ENCODE assay signal across 2 cellular contexts in the genomic region with DNA sequence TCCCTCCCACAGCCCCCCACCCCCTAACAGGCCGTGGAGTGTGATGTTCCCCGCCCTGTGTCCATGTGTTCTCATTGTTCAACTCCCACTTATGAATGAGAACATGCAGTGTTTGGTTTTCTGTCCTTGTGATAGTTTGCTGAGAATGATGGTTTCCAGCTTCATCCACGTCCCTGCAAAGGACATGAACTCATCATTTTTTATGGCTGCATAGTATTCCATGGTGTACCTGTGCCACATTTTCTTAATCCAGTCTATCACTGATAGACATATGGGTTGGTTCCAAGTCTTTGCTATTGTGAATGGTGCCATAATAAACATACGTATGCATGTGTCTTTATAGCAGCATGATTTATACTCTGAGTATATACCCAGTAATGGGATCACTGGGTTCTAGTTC.
TF ChIP-seq lines count a peak whose summit lies in the region.

No MANE protein-coding gene starts in this region.

TF ChIP-seq in HEK293, 187 proteins besides CTCF, POLR2A, EP300 and RAD21:
- TF ChIP-seq, protein P1, sequence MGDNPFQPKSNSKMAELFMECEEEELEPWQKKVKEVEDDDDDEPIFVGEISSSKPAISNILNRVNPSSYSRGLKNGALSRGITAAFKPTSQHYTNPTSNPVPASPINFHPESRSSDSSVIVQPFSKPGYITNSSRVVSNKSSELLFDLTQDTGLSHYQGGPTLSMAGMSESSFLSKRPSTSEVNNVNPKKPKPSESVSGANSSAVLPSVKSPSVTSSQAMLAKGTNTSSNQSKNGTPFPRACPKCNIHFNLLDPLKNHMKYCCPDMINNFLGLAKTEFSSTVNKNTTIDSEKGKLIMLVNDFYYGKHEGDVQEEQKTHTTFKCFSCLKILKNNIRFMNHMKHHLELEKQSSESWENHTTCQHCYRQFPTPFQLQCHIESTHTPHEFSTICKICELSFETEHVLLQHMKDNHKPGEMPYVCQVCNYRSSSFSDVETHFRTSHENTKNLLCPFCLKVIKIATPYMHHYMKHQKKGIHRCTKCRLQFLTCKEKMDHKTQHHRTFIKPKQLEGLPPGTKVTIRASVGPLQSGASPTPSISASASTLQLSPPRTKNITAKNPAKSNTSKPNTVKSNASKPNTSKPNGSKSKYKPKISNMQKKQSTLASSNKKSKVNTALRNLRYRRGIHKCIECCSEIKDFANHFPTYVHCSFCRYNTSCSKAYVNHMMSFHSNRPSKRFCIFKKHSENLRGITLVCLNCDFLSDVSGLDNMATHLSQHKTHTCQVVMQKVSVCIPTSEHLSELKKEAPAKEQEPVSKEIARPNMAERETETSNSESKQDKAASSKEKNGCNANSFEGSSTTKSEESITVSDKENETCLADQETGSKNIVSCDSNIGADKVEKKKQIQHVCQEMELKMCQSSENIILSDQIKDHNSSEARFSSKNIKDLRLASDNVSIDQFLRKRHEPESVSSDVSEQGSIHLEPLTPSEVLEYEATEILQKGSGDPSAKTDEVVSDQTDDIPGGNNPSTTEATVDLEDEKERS (tag by site-specific recombination; IDR thresholded peaks at IDR 0.05): peak; percentile 65; the same call in 1 of the 2 replicates
- TF ChIP-seq, protein P2, sequence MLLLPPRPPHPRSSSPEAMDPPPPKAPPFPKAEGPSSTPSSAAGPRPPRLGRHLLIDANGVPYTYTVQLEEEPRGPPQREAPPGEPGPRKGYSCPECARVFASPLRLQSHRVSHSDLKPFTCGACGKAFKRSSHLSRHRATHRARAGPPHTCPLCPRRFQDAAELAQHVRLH (tag by site-specific recombination; IDR thresholded peaks at IDR 0.05): 0 out of 2 replicates have a peak, but pooled peaks have one; percentile 46
- TF ChIP-seq ZNF146 (tag by site-specific recombination; IDR thresholded peaks at IDR 0.05): peak; percentile 97
TF ChIP-seq in HEK293: peak in this region for 3; not testable (repeated sequence) for 184.

TF ChIP-seq in K562, 482 proteins besides CTCF, POLR2A, EP300 and RAD21:
- peak; percentile 24 for TF ChIP-seq ZNF146 (CRISPR knock-in tag; IDR thresholded peaks at IDR 0.05; ENCODE audit: unreplicated experiment)
